In genomic region chr3:141202682-141203081, GRCh38 we compare ENCODE assay signal across 29 cellular contexts.
"Had no signal": no experiment of that assay in that cellular context is flagged by ENCODE, and none has a peak within 500 bp of the region (broad histone marks: within the 10 kb centered on the region; RNA-seq: fewer than 3 reads in every experiment).

No MANE protein-coding gene starts in this region.

- H3K27me3 ChIP-seq: adrenal gland, body of pancreas, esophagus muscularis mucosa, gastrocnemius medialis, heart left ventricle had no signal

- H3K4me1 Mint-ChIP-seq: activated naive CD4-positive, alpha-beta T cell treated with anti-CD3 and anti-CD28 coated beads, Interleukin-2, amount 50 U/mL, for 24 hours; activated naive CD8-positive, alpha-beta T cell treated with anti-CD3 and anti-CD28 coated beads for 36 hours; activated naive CD8-positive, alpha-beta T cell treated with anti-CD3 and anti-CD28 coated beads, Interleukin-2, amount 50 U/mL, for 24 hours had no signal

- DNase-seq: activated CD4-positive, alpha-beta T cell treated with anti-CD3 and anti-CD28 coated beads for 48 hours; activated CD4-positive, alpha-beta T cell treated with anti-CD3 and anti-CD28 coated beads, Interleukin-2, amount 50 U/mL, for 1 hour; activated CD4-positive, alpha-beta T cell treated with anti-CD3 and anti-CD28 coated beads, Interleukin-2, amount 50 U/mL, for 48 hours; activated CD8-positive, alpha-beta memory T cell treated with anti-CD3 and anti-CD28 coated beads for 24 hours; activated CD8-positive, alpha-beta T cell treated with anti-CD3 and anti-CD28 coated beads for 36 hours; activated effector memory CD4-positive, alpha-beta T cell treated with anti-CD3 and anti-CD28 coated beads, Interleukin-2, amount 50 U/mL, for 16 hours; activated naive CD4-positive, alpha-beta T cell treated with anti-CD3 and anti-CD28 coated beads for 36 hours; activated naive CD8-positive, alpha-beta T cell treated with anti-CD3 and anti-CD28 coated beads for 36 hours; activated naive CD8-positive, alpha-beta T cell treated with anti-CD3 and anti-CD28 coated beads, Interleukin-2, amount 50 U/mL, for 24 hours; activated T-cell treated with anti-CD3 and anti-CD28 coated beads, Interleukin-2, amount 50 U/mL, for 48 hours; adrenal gland; amygdala; aorta; body of pancreas; caudate nucleus; cortex of kidney; dermis blood vessel endothelial cell; effector CD4-positive, alpha-beta T cell; effector memory CD8-positive, alpha-beta T cell; erythroblast; foreskin keratinocyte; gastrocnemius medialis; glutamatergic neuron; heart left ventricle; T-helper 2 cell had no signal

- H3K27ac Mint-ChIP-seq: activated CD8-positive, alpha-beta T cell treated with anti-CD3 and anti-CD28 coated beads for 36 hours; activated naive CD4-positive, alpha-beta T cell treated with anti-CD3 and anti-CD28 coated beads for 36 hours; activated naive CD4-positive, alpha-beta T cell treated with anti-CD3 and anti-CD28 coated beads, Interleukin-2, amount 50 U/mL, for 24 hours; activated naive CD8-positive, alpha-beta T cell treated with anti-CD3 and anti-CD28 coated beads for 36 hours; activated naive CD8-positive, alpha-beta T cell treated with anti-CD3 and anti-CD28 coated beads, Interleukin-2, amount 50 U/mL, for 24 hours; activated T-helper 1 cell treated with anti-CD3 and anti-CD28 coated beads, Interleukin-12 subunit alpha, Interleukin-12 subunit beta, Interleukin-2, Interleukin-4 antibody, amounts not matched to agents 30 ng/mL and 10 ng/mL and 1 ng/mL, durations not matched to agents 14 hours and 24 hours and 36 hours; activated T-helper 2 cell treated with anti-CD3 and anti-CD28 coated beads, Interferon-gamma antibody, Interleukin-2, Interleukin-4, amounts not matched to agents 10 μg/mL and 5 μg/mL and 100 μg/mL, durations not matched to agents 14 hours and 24 hours and 36 hours; effector memory CD8-positive, alpha-beta T cell had no signal

- H3K36me3 Mint-ChIP-seq: activated naive CD4-positive, alpha-beta T cell treated with anti-CD3 and anti-CD28 coated beads, Interleukin-2, amount 50 U/mL, for 24 hours; activated naive CD8-positive, alpha-beta T cell treated with anti-CD3 and anti-CD28 coated beads for 36 hours had no signal

- H3K4me3 Mint-ChIP-seq: activated CD8-positive, alpha-beta T cell treated with anti-CD3 and anti-CD28 coated beads for 36 hours; activated naive CD4-positive, alpha-beta T cell treated with anti-CD3 and anti-CD28 coated beads for 36 hours; activated naive CD4-positive, alpha-beta T cell treated with anti-CD3 and anti-CD28 coated beads, Interleukin-2, amount 50 U/mL, for 24 hours; activated naive CD8-positive, alpha-beta T cell treated with anti-CD3 and anti-CD28 coated beads for 36 hours; activated naive CD8-positive, alpha-beta T cell treated with anti-CD3 and anti-CD28 coated beads, Interleukin-2, amount 50 U/mL, for 24 hours; activated T-helper 1 cell treated with anti-CD3 and anti-CD28 coated beads, Interleukin-12 subunit alpha, Interleukin-12 subunit beta, Interleukin-2, Interleukin-4 antibody, amounts not matched to agents 30 ng/mL and 10 ng/mL and 1 ng/mL, durations not matched to agents 14 hours and 24 hours and 36 hours; effector memory CD8-positive, alpha-beta T cell had no signal

- H3K4me1 ChIP-seq: adrenal gland, body of pancreas, esophagus muscularis mucosa, foreskin keratinocyte, gastrocnemius medialis, heart left ventricle had no signal

- H3K9me3 ChIP-seq: adrenal gland, body of pancreas, esophagus muscularis mucosa, gastrocnemius medialis, heart left ventricle had no signal

- H3K9me3 Mint-ChIP-seq: activated CD8-positive, alpha-beta T cell treated with anti-CD3 and anti-CD28 coated beads for 36 hours; activated naive CD4-positive, alpha-beta T cell treated with anti-CD3 and anti-CD28 coated beads for 36 hours; activated naive CD4-positive, alpha-beta T cell treated with anti-CD3 and anti-CD28 coated beads, Interleukin-2, amount 50 U/mL, for 24 hours; activated naive CD8-positive, alpha-beta T cell treated with anti-CD3 and anti-CD28 coated beads for 36 hours; activated naive CD8-positive, alpha-beta T cell treated with anti-CD3 and anti-CD28 coated beads, Interleukin-2, amount 50 U/mL, for 24 hours; activated T-helper 1 cell treated with anti-CD3 and anti-CD28 coated beads, Interleukin-12 subunit alpha, Interleukin-12 subunit beta, Interleukin-2, Interleukin-4 antibody, amounts not matched to agents 30 ng/mL and 10 ng/mL and 1 ng/mL, durations not matched to agents 14 hours and 24 hours and 36 hours; activated T-helper 2 cell treated with anti-CD3 and anti-CD28 coated beads, Interferon-gamma antibody, Interleukin-2, Interleukin-4, amounts not matched to agents 10 μg/mL and 5 μg/mL and 100 μg/mL, durations not matched to agents 14 hours and 24 hours and 36 hours; effector memory CD8-positive, alpha-beta T cell had no signal

- H3K36me3 ChIP-seq: adrenal gland, esophagus muscularis mucosa, gastrocnemius medialis, heart left ventricle had no signal

- H3K27ac ChIP-seq: adrenal gland, body of pancreas, esophagus muscularis mucosa, foreskin keratinocyte, gastrocnemius medialis, heart left ventricle had no signal

- H3K4me3 ChIP-seq: adrenal gland, body of pancreas, esophagus muscularis mucosa, gastrocnemius medialis, heart left ventricle had no signal

- H3K27me3 Mint-ChIP-seq: activated CD8-positive, alpha-beta T cell treated with anti-CD3 and anti-CD28 coated beads for 36 hours had no signal
